ENCODE assay signal across 1 cellular context in the genomic region with DNA sequence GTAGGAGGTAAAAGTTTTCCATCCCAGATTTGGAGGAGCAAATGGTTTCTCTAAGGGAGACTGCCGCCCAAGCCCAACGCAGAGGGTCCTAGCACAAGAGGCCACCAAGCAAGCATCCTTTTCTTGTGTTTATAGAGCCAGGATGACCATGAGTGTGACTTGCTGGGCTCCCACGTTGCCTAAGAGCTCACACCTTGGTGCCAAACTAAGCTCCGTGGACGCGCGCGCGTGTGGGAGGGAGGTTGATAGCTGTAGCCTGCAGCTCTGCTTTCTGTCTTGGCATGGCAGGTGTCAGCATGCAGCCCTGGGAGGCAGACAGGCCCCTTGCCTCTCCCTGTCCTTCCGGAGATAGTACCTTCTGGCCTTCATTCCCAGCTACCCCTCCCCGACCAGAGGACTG.
TF ChIP-seq lines count a peak whose summit lies in the region.

No MANE protein-coding gene starts in this region.

TF ChIP-seq in IMR-90, 13 proteins besides CTCF, POLR2A, EP300 and RAD21:
- TF ChIP-seq ELK1 (IDR thresholded peaks at IDR 0.05; ENCODE audit: borderline replicate concordance, low read depth, low read length), result no peak
- TF ChIP-seq RCOR1 (IDR thresholded peaks at IDR 0.05; ENCODE audit: insufficient replicate concordance, low read length), result no peak
- no peak for TF ChIP-seq FOS (IDR thresholded peaks at IDR 0.05; ENCODE audit: low read depth, low read length)
- no peak for TF ChIP-seq NFE2L2 (IDR thresholded peaks at IDR 0.05; ENCODE audit: low read depth, low read length)
- no peak for TF ChIP-seq MAZ (IDR thresholded peaks at IDR 0.05; ENCODE audit: borderline replicate concordance, low read depth, low read length)
- no peak for TF ChIP-seq MAFK (IDR thresholded peaks at IDR 0.05; ENCODE audit: low read depth, low read length)
- TF ChIP-seq BHLHE40 (IDR thresholded peaks at IDR 0.05; ENCODE audit: low read depth, low read length), result no peak
- TF ChIP-seq MXI1 (IDR thresholded peaks at IDR 0.05; ENCODE audit: borderline replicate concordance, low read depth, low read length), result no peak
- TF ChIP-seq SMC3 (IDR thresholded peaks at IDR 0.05; ENCODE audit: low read depth, low read length), result no peak
- no peak for TF ChIP-seq CEBPB (IDR thresholded peaks at IDR 0.05; ENCODE audit: low read depth, low read length)
- no peak for TF ChIP-seq RFX5 (IDR thresholded peaks at IDR 0.05; ENCODE audit: low read depth, low read length)
- TF ChIP-seq, protein P1, sequence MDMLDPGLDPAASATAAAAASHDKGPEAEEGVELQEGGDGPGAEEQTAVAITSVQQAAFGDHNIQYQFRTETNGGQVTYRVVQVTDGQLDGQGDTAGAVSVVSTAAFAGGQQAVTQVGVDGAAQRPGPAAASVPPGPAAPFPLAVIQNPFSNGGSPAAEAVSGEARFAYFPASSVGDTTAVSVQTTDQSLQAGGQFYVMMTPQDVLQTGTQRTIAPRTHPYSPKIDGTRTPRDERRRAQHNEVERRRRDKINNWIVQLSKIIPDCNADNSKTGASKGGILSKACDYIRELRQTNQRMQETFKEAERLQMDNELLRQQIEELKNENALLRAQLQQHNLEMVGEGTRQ (IDR thresholded peaks at IDR 0.05; ENCODE audit: low read depth, low read length), result no peak
- TF ChIP-seq CHD1 (IDR thresholded peaks at IDR 0.05; ENCODE audit: low read depth, low read length), result no peak
